22 cellular contexts compared by ENCODE assay signal in the genomic region with DNA sequence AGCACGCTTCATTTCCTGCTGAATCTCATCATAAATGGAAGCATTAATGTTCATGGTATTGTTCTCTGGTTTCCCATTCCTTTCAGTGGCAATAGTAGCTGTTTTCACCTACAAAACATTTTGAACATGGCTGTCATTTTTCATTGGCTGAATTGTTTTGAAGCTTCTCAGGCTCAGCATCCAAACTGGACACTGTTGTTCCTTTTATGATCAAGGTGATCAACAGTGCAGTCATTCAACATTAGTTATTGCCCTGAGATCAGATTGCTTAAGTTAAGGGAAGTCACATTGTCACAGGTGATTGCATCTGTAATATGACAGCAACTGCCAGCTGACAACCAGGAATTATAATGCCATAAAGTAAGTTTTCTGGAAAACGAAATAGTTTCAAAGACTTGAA. TPM values are rescaled to one million over a fixed set of nuclear protein-coding genes. Genes with fewer than 3 reads are reported as not detected.
DNase-seq lines count a peak whose midpoint lies in the region; ATAC-seq and TF ChIP-seq lines count a peak whose summit lies in the region.
"Had no signal": no experiment of that assay in that cellular context is flagged by ENCODE, and none has a peak within 500 bp of the region (broad histone marks: within the 10 kb centered on the region; RNA-seq: fewer than 3 reads in every experiment).

No MANE protein-coding gene starts in this region.

- H3K9me3 Mint-ChIP-seq in stimulated activated naive CD8-positive, alpha-beta T cell treated with anti-CD3 and anti-CD28 coated beads, Interleukin-15, Interleukin-2, amounts not matched to agents 100 ng/mL and 50 ng/mL, for 24 hours = no peaks in the 10 kb centered on the region
- H3K9me3 Mint-ChIP-seq in activated CD8-positive, alpha-beta T cell treated with anti-CD3 and anti-CD28 coated beads for 36 hours = no peaks in the 10 kb centered on the region
- H3K9me3 Mint-ChIP-seq: activated naive CD4-positive, alpha-beta T cell treated with anti-CD3 and anti-CD28 coated beads, Interleukin-2, amount 50 U/mL, for 72 hours; stimulated activated naive CD8-positive, alpha-beta T cell treated with anti-CD3 and anti-CD28 coated beads, Interleukin-15, amount 100 ng/mL, for 72 hours; T-cell had no signal

- H3K27ac Mint-ChIP-seq in stimulated activated naive CD8-positive, alpha-beta T cell treated with anti-CD3 and anti-CD28 coated beads, Interleukin-15, Interleukin-2, amounts not matched to agents 100 ng/mL and 50 ng/mL, for 24 hours = peak overlapping the region; percentile 76
- H3K27ac Mint-ChIP-seq in activated CD8-positive, alpha-beta T cell treated with anti-CD3 and anti-CD28 coated beads for 36 hours = peak overlapping the region; percentile 52

- no peaks in the 10 kb centered on the region for H3K27me3 Mint-ChIP-seq in stimulated activated naive CD8-positive, alpha-beta T cell treated with anti-CD3 and anti-CD28 coated beads, Interleukin-15, Interleukin-2, amounts not matched to agents 100 ng/mL and 50 ng/mL, for 24 hours
- no peaks in the 10 kb centered on the region for H3K27me3 Mint-ChIP-seq in activated CD8-positive, alpha-beta T cell treated with anti-CD3 and anti-CD28 coated beads for 36 hours
- H3K27me3 Mint-ChIP-seq: stimulated activated naive CD8-positive, alpha-beta T cell treated with anti-CD3 and anti-CD28 coated beads, Interleukin-15, amount 100 ng/mL, for 72 hours; T-cell had no signal

- no peak for ATAC-seq in stimulated activated naive CD8-positive, alpha-beta T cell treated with anti-CD3 and anti-CD28 coated beads, Interleukin-15, Interleukin-2, amounts not matched to agents 100 U/mL and 50 U/mL, for 24 hours
- no peak for ATAC-seq in activated CD8-positive, alpha-beta T cell treated with anti-CD3 and anti-CD28 coated beads for 36 hours
- ATAC-seq in GM18520 (IDR thresholded peaks at IDR 0.05; ENCODE audit: unreplicated experiment) (no peak), GM21528 (IDR thresholded peaks at IDR 0.05; ENCODE audit: low FRiP score, unreplicated experiment) (no peak)
- ATAC-seq: activated naive CD4-positive, alpha-beta T cell treated with anti-CD3 and anti-CD28 coated beads, Interleukin-2, amount 50 U/mL, for 72 hours; heart right ventricle; left colon; stimulated activated naive CD8-positive, alpha-beta T cell treated with anti-CD3 and anti-CD28 coated beads, Interleukin-15, amount 100 ng/mL, for 72 hours; T-cell had no signal

- CTCF ChIA-PET in activated CD8-positive, alpha-beta T cell treated with anti-CD3 and anti-CD28 coated beads for 36 hours (lab: Charles Lee) = interaction anchor here (1.8 kb wide), 1 partner anchor 12 kb away, joined by 4 read pairs; no protein-coding TSS in a partner anchor

- DNase-seq in NCI-H1417 (lab: John Stamatoyannopoulos, UW) (peak; percentile 13 to 88 (median 59)), NCI-H1417 treated with DMSO at 0.1 percent for 48 hours (lab: John Stamatoyannopoulos, UW) (no peak)
- DNase-seq in stimulated activated naive CD8-positive, alpha-beta T cell treated with anti-CD3 and anti-CD28 coated beads, Interleukin-15, Interleukin-2, amounts not matched to agents 100 U/mL and 50 U/mL, for 24 hours = no peak
- no peak for DNase-seq in activated CD8-positive, alpha-beta T cell treated with anti-CD3 and anti-CD28 coated beads for 36 hours
- DNase-seq in activated effector memory CD4-positive, alpha-beta T cell treated with anti-CD3 and anti-CD28 coated beads, Interleukin-2, amount 50 U/mL, for 16 hours = no peak
- DNase-seq: activated CD4-positive, alpha-beta T cell treated with anti-CD3 and anti-CD28 coated beads for 1 hour; DMS79 treated with DMSO at 0.1 percent for 48 hours; heart right ventricle; Karpas-422; left colon; mesenchymal stem cell; NK-92 treated with Interleukin-12 subunit alpha and Interleukin-12 subunit beta, amount 100 ng/mL, for 24 hours; occipital lobe; SHP77 treated with DMSO at 0.1 percent for 48 hours; stimulated activated CD4-positive, alpha-beta T cell treated with anti-CD3 and anti-CD28 coated beads, Interleukin-4, amount 100 ng/mL, for 24 hours; stimulated activated naive CD8-positive, alpha-beta T cell treated with anti-CD3 and anti-CD28 coated beads, Interleukin-15, amount 100 ng/mL, for 72 hours; T-cell; tibial artery had no signal

- no peak for TF ChIP-seq CTCF in activated CD8-positive, alpha-beta T cell treated with anti-CD3 and anti-CD28 coated beads for 36 hours (IDR thresholded peaks at IDR 0.05)

- intact Hi-C loops in activated CD8-positive, alpha-beta T cell treated with anti-CD3 and anti-CD28 coated beads for 36 hours (cut with micrococcal nuclease) = no loop called here

- H3K4me3 Mint-ChIP-seq in stimulated activated naive CD8-positive, alpha-beta T cell treated with anti-CD3 and anti-CD28 coated beads, Interleukin-15, Interleukin-2, amounts not matched to agents 100 ng/mL and 50 ng/mL, for 24 hours = no peak overlapping the region
- H3K4me3 Mint-ChIP-seq in activated CD8-positive, alpha-beta T cell treated with anti-CD3 and anti-CD28 coated beads for 36 hours = no peak overlapping the region
- H3K4me3 Mint-ChIP-seq: stimulated activated naive CD8-positive, alpha-beta T cell treated with anti-CD3 and anti-CD28 coated beads, Interleukin-15, amount 100 ng/mL, for 72 hours; T-cell had no signal

- peaks cover 94% of the 10 kb centered on the region for H3K36me3 Mint-ChIP-seq in stimulated activated naive CD8-positive, alpha-beta T cell treated with anti-CD3 and anti-CD28 coated beads, Interleukin-15, Interleukin-2, amounts not matched to agents 100 ng/mL and 50 ng/mL, for 24 hours (ENCODE audit: low read depth)
- peaks cover 79% of the 10 kb centered on the region for H3K36me3 Mint-ChIP-seq in activated CD8-positive, alpha-beta T cell treated with anti-CD3 and anti-CD28 coated beads for 36 hours (ENCODE audit: low read depth)

- POLR2A ChIA-PET in activated CD8-positive, alpha-beta T cell treated with anti-CD3 and anti-CD28 coated beads for 36 hours (lab: Charles Lee) = interaction anchor here (1.1 kb wide), 1 partner anchor 11 kb away, joined by 3 read pairs; no protein-coding TSS in a partner anchor

- peaks cover 90% of the 10 kb centered on the region for H3K4me1 Mint-ChIP-seq in stimulated activated naive CD8-positive, alpha-beta T cell treated with anti-CD3 and anti-CD28 coated beads, Interleukin-15, Interleukin-2, amounts not matched to agents 100 ng/mL and 50 ng/mL, for 24 hours (ENCODE audit: low read depth)
- H3K4me1 Mint-ChIP-seq in activated CD8-positive, alpha-beta T cell treated with anti-CD3 and anti-CD28 coated beads for 36 hours (ENCODE audit: low read depth) = peaks cover 86% of the 10 kb centered on the region

RNA-seq across cellular contexts. Expression of gene SATB1, which starts 46.9 kb away (rescaled TPM):
- 100 to 1,000 TPM; 208 to 213 TPM for total RNA-seq in activated CD8-positive, alpha-beta T cell treated with anti-CD3 and anti-CD28 coated beads for 36 hours

Comparison
In these comparisons a context has a peak if more than half of its experiments do, and no peak if none do; other contexts are left out.
1. DNase-seq: peak in NCI-H1417 (3 of 3); none in NCI-H1417 treated with DMSO at 0.1 percent for 48 hours (single experiment), stimulated activated naive CD8-positive, alpha-beta T cell treated with anti-CD3 and anti-CD28 coated beads, Interleukin-15, Interleukin-2, amounts not matched to agents 100 U/mL and 50 U/mL, for 24 hours (single experiment), activated CD8-positive, alpha-beta T cell treated with anti-CD3 and anti-CD28 coated beads for 36 hours (single experiment) and activated effector memory CD4-positive, alpha-beta T cell treated with anti-CD3 and anti-CD28 coated beads, Interleukin-2, amount 50 U/mL, for 16 hours (single experiment).